In genomic region chr7:110977127-110977776, GRCh38 we compare ENCODE assay signal across 15 cellular contexts.
A peak's percentile ranks its signal among the peaks of the same experiment; 100 is the strongest.
DNase-seq lines count a peak whose midpoint lies in the region; ATAC-seq and TF ChIP-seq lines count a peak whose summit lies in the region.
"Had no signal": no experiment of that assay in that cellular context is flagged by ENCODE, and none has a peak within 500 bp of the region (broad histone marks: within the 10 kb centered on the region; RNA-seq: fewer than 3 reads in every experiment).

No MANE protein-coding gene starts in this region.

- ATAC-seq in stimulated activated effector memory CD8-positive, alpha-beta T cell treated with anti-CD3 and anti-CD28 coated beads, Interleukin-12 subunit alpha, Interleukin-12 subunit beta, amount 100 ng/mL, for 72 hours, result peak; percentile 89
- no peak for ATAC-seq in HG03045 (IDR thresholded peaks at IDR 0.05; ENCODE audit: unreplicated experiment)
- ATAC-seq: gastroesophageal sphincter had no signal

- peak overlapping the region; percentile 38 for H3K4me3 ChIP-seq in SK-N-MC
- H3K4me3 ChIP-seq: gastroesophageal sphincter, thyroid gland had no signal

- H3K27ac ChIP-seq in SK-N-MC, result peak overlapping the region; percentile 0; the same call in 1 of the 2 replicates
- H3K27ac ChIP-seq: C4-2B, gastroesophageal sphincter, thyroid gland had no signal

- no peaks in the 10 kb centered on the region for H3K27me3 Mint-ChIP-seq in activated T-cell treated with anti-CD3 and anti-CD28 coated beads, Interleukin-2, amount 50 U/mL, for 24 hours
- no peaks in the 10 kb centered on the region for H3K27me3 Mint-ChIP-seq in type B pancreatic cell

- TF ChIP-seq CTCF in type B pancreatic cell (conservative IDR thresholded peaks at IDR 0.05), result no peak

- H3K36me3 Mint-ChIP-seq in activated T-cell treated with anti-CD3 and anti-CD28 coated beads, Interleukin-2, amount 50 U/mL, for 24 hours (ENCODE audit: low read depth), result no peaks in the 10 kb centered on the region
- H3K36me3 Mint-ChIP-seq in stimulated activated effector memory CD8-positive, alpha-beta T cell treated with anti-CD3 and anti-CD28 coated beads, Interleukin-12 subunit alpha, Interleukin-12 subunit beta, amount 100 ng/mL, for 72 hours, result no peaks in the 10 kb centered on the region
- H3K36me3 Mint-ChIP-seq in type B pancreatic cell, result no peaks in the 10 kb centered on the region

- H3K36me3 ChIP-seq in SK-N-MC (ENCODE audit: insufficient read depth, low read length), result no peaks in the 10 kb centered on the region
- H3K36me3 ChIP-seq: gastroesophageal sphincter, thyroid gland had no signal

- peak overlapping the region; percentile 67 for H3K4me3 Mint-ChIP-seq in activated T-cell treated with anti-CD3 and anti-CD28 coated beads, Interleukin-2, amount 50 U/mL, for 24 hours
- peak overlapping the region; percentile 41 for H3K4me3 Mint-ChIP-seq in stimulated activated effector memory CD8-positive, alpha-beta T cell treated with anti-CD3 and anti-CD28 coated beads, Interleukin-12 subunit alpha, Interleukin-12 subunit beta, amount 100 ng/mL, for 72 hours
- no peak overlapping the region for H3K4me3 Mint-ChIP-seq in type B pancreatic cell
- H3K4me3 Mint-ChIP-seq: neural crest cell had no signal

- H3K4me1 Mint-ChIP-seq in activated T-cell treated with anti-CD3 and anti-CD28 coated beads, Interleukin-2, amount 50 U/mL, for 24 hours (ENCODE audit: low read depth), result peaks cover 42% of the 10 kb centered on the region
- H3K4me1 Mint-ChIP-seq in stimulated activated effector memory CD8-positive, alpha-beta T cell treated with anti-CD3 and anti-CD28 coated beads, Interleukin-12 subunit alpha, Interleukin-12 subunit beta, amount 100 ng/mL, for 72 hours, result peaks cover 11% of the 10 kb centered on the region
- H3K4me1 Mint-ChIP-seq in type B pancreatic cell (ENCODE audit: unreplicated experiment), result no peaks in the 10 kb centered on the region
- H3K4me1 Mint-ChIP-seq: neural crest cell had no signal

- no peak overlapping the region for H3K9ac ChIP-seq in SK-N-MC (ENCODE audit: insufficient read length)

- no peaks in the 10 kb centered on the region for H3K9me3 Mint-ChIP-seq in activated T-cell treated with anti-CD3 and anti-CD28 coated beads, Interleukin-2, amount 50 U/mL, for 24 hours
- no peaks in the 10 kb centered on the region for H3K9me3 Mint-ChIP-seq in stimulated activated effector memory CD8-positive, alpha-beta T cell treated with anti-CD3 and anti-CD28 coated beads, Interleukin-12 subunit alpha, Interleukin-12 subunit beta, amount 100 ng/mL, for 72 hours
- no peaks in the 10 kb centered on the region for H3K9me3 Mint-ChIP-seq in type B pancreatic cell
- H3K9me3 Mint-ChIP-seq: neural crest cell had no signal

- peak overlapping the region; percentile 90 for H3K27ac Mint-ChIP-seq in activated T-cell treated with anti-CD3 and anti-CD28 coated beads, Interleukin-2, amount 50 U/mL, for 24 hours
- peak overlapping the region; percentile 41 for H3K27ac Mint-ChIP-seq in stimulated activated effector memory CD8-positive, alpha-beta T cell treated with anti-CD3 and anti-CD28 coated beads, Interleukin-12 subunit alpha, Interleukin-12 subunit beta, amount 100 ng/mL, for 72 hours
- no peak overlapping the region for H3K27ac Mint-ChIP-seq in type B pancreatic cell

- no peaks in the 10 kb centered on the region for H3K9me3 ChIP-seq in SK-N-MC (ENCODE audit: low read depth, low read length)
- H3K9me3 ChIP-seq: gastroesophageal sphincter, thyroid gland had no signal

- no peak for DNase-seq in activated T-cell treated with anti-CD3 and anti-CD28 coated beads, Interleukin-2, amount 50 U/mL, for 24 hours
- no peak for DNase-seq in activated T-cell treated with anti-CD3 and anti-CD28 coated beads, Interleukin-2, amount 50 U/mL, for 48 hours
- no peak for DNase-seq in SK-N-MC (ENCODE audit: low read depth, low spot score)
- DNase-seq in amniotic epithelial cell (ENCODE audit: low read depth), result peak; percentile 12
- DNase-seq in stimulated activated effector memory CD8-positive, alpha-beta T cell treated with anti-CD3 and anti-CD28 coated beads, Interleukin-12 subunit alpha, Interleukin-12 subunit beta, amount 100 ng/mL, for 72 hours (ENCODE audit: low spot score in 2 of 2), result no peak
- DNase-seq in type B pancreatic cell (ENCODE audit: extremely low spot score, unreplicated experiment), result no peak
- no peak for DNase-seq in SW480 (ENCODE audit: low spot score)
- DNase-seq: mesendoderm, NCI-H1436 treated with DMSO at 0.1 percent for 48 hours, RPMI8226, thyroid gland had no signal
